ENCODE assay signal across 1 cellular context in genomic region chr2:206212673-206213513, GRCh38.
TF ChIP-seq lines count a peak whose summit lies in the region.

No MANE protein-coding gene starts in this region.

TF ChIP-seq in SK-N-SH treated with all-trans-retinoic acid at 6 μM for 48 hours, 23 proteins besides CTCF, POLR2A, EP300 and RAD21 (continued from another document):
- TF ChIP-seq TSHZ2 (CRISPR knock-in tag; IDR thresholded peaks at IDR 0.05) (no peak), ESRRG (CRISPR knock-in tag; IDR thresholded peaks at IDR 0.05) (no peak), RARB (CRISPR knock-in tag; IDR thresholded peaks at IDR 0.05) (no peak), POU6F1 (CRISPR knock-in tag; IDR thresholded peaks at IDR 0.05; ENCODE audit: borderline replicate concordance, low read depth) (no peak), CREB5 (CRISPR knock-in tag; IDR thresholded peaks at IDR 0.05; ENCODE audit: low read depth) (no peak), GLIS3 (CRISPR knock-in tag; IDR thresholded peaks at IDR 0.05) (no peak), OSR1 (CRISPR knock-in tag; IDR thresholded peaks at IDR 0.05) (no peak), TCF4 (CRISPR knock-in tag; IDR thresholded peaks at IDR 0.05; ENCODE audit: borderline replicate concordance) (no peak), TOX (CRISPR knock-in tag; IDR thresholded peaks at IDR 0.05; ENCODE audit: borderline replicate concordance) (no peak)
